Comparison of ENCODE assay signal across 1 cellular context in genomic region chr1:182084487-182085316, GRCh38.
TF ChIP-seq lines count a peak whose summit lies in the region.

No MANE protein-coding gene starts in this region.

TF ChIP-seq in K562, 482 proteins besides CTCF, POLR2A, EP300 and RAD21 (continued from another document and continues in another):
- TF ChIP-seq MNT (conservative IDR thresholded peaks at IDR 0.05) (no peak), ZNF551 (CRISPR knock-in tag; IDR thresholded peaks at IDR 0.05) (no peak), STAG1 (CRISPR knock-in tag; IDR thresholded peaks at IDR 0.05; ENCODE audit: borderline replicate concordance) (peak; percentile 97), ZNF699 (CRISPR knock-in tag; IDR thresholded peaks at IDR 0.05; ENCODE audit: insufficient replicate concordance) (no peak), HMGN3 (IDR thresholded peaks at IDR 0.05; ENCODE audit: borderline replicate concordance, extremely low read depth, insufficient read length, low read depth, low read length) (no peak), HBP1 (CRISPR knock-in tag; IDR thresholded peaks at IDR 0.05) (no peak), RBFOX2 (IDR thresholded peaks at IDR 0.05; ENCODE audit: low read depth, low read length) (no peak), EWSR1 (IDR thresholded peaks at IDR 0.05; ENCODE audit: borderline replicate concordance, low read depth, partially characterized antibody) (no peak), ZBTB33 (CRISPR knock-in tag; IDR thresholded peaks at IDR 0.05) (no peak), MTA1 (IDR thresholded peaks at IDR 0.05; ENCODE audit: borderline replicate concordance) (no peak), KAT7 (CRISPR knock-in tag; IDR thresholded peaks at IDR 0.05; ENCODE audit: borderline replicate concordance) (no peak), GABPB2 (CRISPR knock-in tag; conservative IDR thresholded peaks at IDR 0.05) (no peak), MECOM (CRISPR knock-in tag; IDR thresholded peaks at IDR 0.05) (no peak), POLR2G (IDR thresholded peaks at IDR 0.05; ENCODE audit: low read depth, low read length) (no peak), NONO (IDR thresholded peaks at IDR 0.05; ENCODE audit: low read depth in 2 of 2, low read length in 1 of 2) (no peak), ARHGAP35 (IDR thresholded peaks at IDR 0.05; ENCODE audit: partially characterized antibody) (no peak), ZNF3 (CRISPR knock-in tag; IDR thresholded peaks at IDR 0.05) (no peak), STAT5A (IDR thresholded peaks at IDR 0.05; ENCODE audit: borderline replicate concordance, low read length) (no peak), GABPA (tag; conservative IDR thresholded peaks at IDR 0.05; ENCODE audit: low read depth) (no peak), PYGO2 (tag; IDR thresholded peaks at IDR 0.05) (no peak), CREB1 (IDR thresholded peaks at IDR 0.05) (no peak), CREB1 (CRISPR knock-in tag; IDR thresholded peaks at IDR 0.05) (no peak), FOXM1 (IDR thresholded peaks at IDR 0.05; ENCODE audit: low read depth) (no peak), FOXM1 (CRISPR knock-in tag; IDR thresholded peaks at IDR 0.05; ENCODE audit: low read depth) (no peak), CHD7 (IDR thresholded peaks at IDR 0.05; ENCODE audit: low read depth, low read length) (no peak), SMAD1 (IDR thresholded peaks at IDR 0.05; ENCODE audit: low read depth, low read length, partially characterized antibody) (peak; percentile 48), ZNF778 (CRISPR knock-in tag; IDR thresholded peaks at IDR 0.05) (no peak), ZBTB8A (IDR thresholded peaks at IDR 0.05; ENCODE audit: partially characterized antibody) (no peak), ZNF316 (IDR thresholded peaks at IDR 0.05) (no peak), NBN (IDR thresholded peaks at IDR 0.05; ENCODE audit: low read depth) (no peak), ZNF444 (CRISPR knock-in tag; IDR thresholded peaks at IDR 0.05) (no peak), SIN3B (IDR thresholded peaks at IDR 0.05; ENCODE audit: low read depth) (no peak), ZNF347 (CRISPR knock-in tag; IDR thresholded peaks at IDR 0.05; ENCODE audit: low read depth) (no peak), STAT5B (CRISPR knock-in tag; IDR thresholded peaks at IDR 0.05) (no peak), SMAD2 (IDR thresholded peaks at IDR 0.05; ENCODE audit: low read depth, low read length) (no peak), ZKSCAN3 (CRISPR knock-in tag; IDR thresholded peaks at IDR 0.05) (no peak), KLF13 (tag; IDR thresholded peaks at IDR 0.05; ENCODE audit: borderline replicate concordance, low read depth) (no peak), FIP1L1 (IDR thresholded peaks at IDR 0.05; ENCODE audit: low read depth, low read length, poor library complexity, severe bottlenecking) (no peak), FOS (IDR thresholded peaks at IDR 0.05; ENCODE audit: extremely low read depth, insufficient read length) (no peak), SETDB1 (IDR thresholded peaks at IDR 0.05; ENCODE audit: low read length) (no peak), SMARCB1 (IDR thresholded peaks at IDR 0.05; ENCODE audit: insufficient read length, low read depth) (no peak), TRIM24 (IDR thresholded peaks at IDR 0.05) (no peak), PPARD (CRISPR knock-in tag; IDR thresholded peaks at IDR 0.05) (no peak), CREM (IDR thresholded peaks at IDR 0.05; ENCODE audit: low read depth) (no peak)
- TF ChIP-seq, protein P1, sequence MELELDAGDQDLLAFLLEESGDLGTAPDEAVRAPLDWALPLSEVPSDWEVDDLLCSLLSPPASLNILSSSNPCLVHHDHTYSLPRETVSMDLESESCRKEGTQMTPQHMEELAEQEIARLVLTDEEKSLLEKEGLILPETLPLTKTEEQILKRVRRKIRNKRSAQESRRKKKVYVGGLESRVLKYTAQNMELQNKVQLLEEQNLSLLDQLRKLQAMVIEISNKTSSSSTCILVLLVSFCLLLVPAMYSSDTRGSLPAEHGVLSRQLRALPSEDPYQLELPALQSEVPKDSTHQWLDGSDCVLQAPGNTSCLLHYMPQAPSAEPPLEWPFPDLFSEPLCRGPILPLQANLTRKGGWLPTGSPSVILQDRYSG (tag; conservative IDR thresholded peaks at IDR 0.05; ENCODE audit: low read depth): no peak
- TF ChIP-seq, protein P2, sequence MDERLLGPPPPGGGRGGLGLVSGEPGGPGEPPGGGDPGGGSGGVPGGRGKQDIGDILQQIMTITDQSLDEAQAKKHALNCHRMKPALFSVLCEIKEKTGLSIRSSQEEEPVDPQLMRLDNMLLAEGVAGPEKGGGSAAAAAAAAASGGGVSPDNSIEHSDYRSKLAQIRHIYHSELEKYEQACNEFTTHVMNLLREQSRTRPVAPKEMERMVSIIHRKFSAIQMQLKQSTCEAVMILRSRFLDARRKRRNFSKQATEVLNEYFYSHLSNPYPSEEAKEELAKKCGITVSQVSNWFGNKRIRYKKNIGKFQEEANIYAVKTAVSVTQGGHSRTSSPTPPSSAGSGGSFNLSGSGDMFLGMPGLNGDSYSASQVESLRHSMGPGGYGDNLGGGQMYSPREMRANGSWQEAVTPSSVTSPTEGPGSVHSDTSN (CRISPR knock-in tag; IDR thresholded peaks at IDR 0.05; ENCODE audit: low read depth): no peak
- TF ChIP-seq, protein P2 (tag; conservative IDR thresholded peaks at IDR 0.05; ENCODE audit: low read depth): no peak
- TF ChIP-seq, protein P3, sequence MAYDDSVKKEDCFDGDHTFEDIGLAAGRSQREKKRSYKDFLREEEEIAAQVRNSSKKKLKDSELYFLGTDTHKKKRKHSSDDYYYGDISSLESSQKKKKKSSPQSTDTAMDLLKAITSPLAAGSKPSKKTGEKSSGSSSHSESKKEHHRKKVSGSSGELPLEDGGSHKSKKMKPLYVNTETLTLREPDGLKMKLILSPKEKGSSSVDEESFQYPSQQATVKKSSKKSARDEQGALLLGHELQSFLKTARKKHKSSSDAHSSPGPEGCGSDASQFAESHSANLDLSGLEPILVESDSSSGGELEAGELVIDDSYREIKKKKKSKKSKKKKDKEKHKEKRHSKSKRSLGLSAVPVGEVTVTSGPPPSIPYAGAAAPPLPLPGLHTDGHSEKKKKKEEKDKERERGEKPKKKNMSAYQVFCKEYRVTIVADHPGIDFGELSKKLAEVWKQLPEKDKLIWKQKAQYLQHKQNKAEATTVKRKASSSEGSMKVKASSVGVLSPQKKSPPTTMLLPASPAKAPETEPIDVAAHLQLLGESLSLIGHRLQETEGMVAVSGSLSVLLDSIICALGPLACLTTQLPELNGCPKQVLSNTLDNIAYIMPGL (CRISPR knock-in tag; IDR thresholded peaks at IDR 0.05): no peak
